8 cellular contexts compared by ENCODE assay signal in the genomic region with DNA sequence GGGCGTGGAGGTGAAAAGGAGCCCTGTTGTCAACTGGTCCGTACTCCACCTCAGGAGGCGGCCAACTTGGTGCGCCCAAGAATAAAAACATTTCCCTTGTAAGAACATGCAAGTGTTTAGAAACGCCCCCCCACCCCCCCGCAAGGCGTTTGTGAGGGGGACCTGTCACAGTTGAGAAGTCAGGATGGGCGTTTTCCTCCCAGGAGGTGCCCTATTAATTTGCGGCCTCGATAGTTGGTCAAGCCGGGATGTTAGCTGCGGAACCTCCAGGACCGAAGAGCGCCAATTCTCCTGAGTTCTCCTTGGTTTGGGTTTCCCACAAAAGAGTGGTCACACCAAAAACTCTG. TPM values are rescaled to one million over a fixed set of nuclear protein-coding genes. Genes with fewer than 3 reads are reported as not detected.
DNase-seq lines count a peak whose midpoint lies in the region; ATAC-seq, FAIRE-seq and TF ChIP-seq lines count a peak whose summit lies in the region.

No MANE protein-coding gene starts in this region.

- H2AFZ ChIP-seq in SU-DHL-6 (ENCODE audit: low read depth, low read length, severe bottlenecking) (peak overlapping the region; percentile 86), K562 (ENCODE audit: low read depth, low read length) (peak overlapping the region; percentile 94)

- peaks cover 3 to 6% of the 10 kb centered on the region in 2 experiments; a peak in 3 of 5 replicates for H3K4me1 ChIP-seq in K562 (replicated peaks in 1 of 2; ENCODE audit: control insufficient read depth in 2 of 2, insufficient read depth in 2 of 2, low read length in 2 of 2)

- no peak for TF ChIP-seq POLR2A in K562 (conservative IDR thresholded peaks at IDR 0.05)

- TF ChIP-seq RAD21 in K562 (CRISPR knock-in tag; conservative IDR thresholded peaks at IDR 0.05 in 1 of 2, IDR thresholded peaks at IDR 0.05 in 1 of 2), result no peak

- 0% methylated on average over 13 of the region's 14 CpGs for whole genome bisulfite sequencing in K562 (ENCODE audit: insufficient coverage, low coverage, missing lambda C conversion rate)

- TF ChIP-seq CTCF in SU-DHL-6 (IDR thresholded peaks at IDR 0.05; ENCODE audit: insufficient read depth, low read length, poor library complexity, severe bottlenecking) (no peak), K562 (IDR thresholded peaks at IDR 0.05 in 2 of 3, conservative IDR thresholded peaks at IDR 0.05 in 1 of 3; ENCODE audit: insufficient read depth in 2 of 3, low read depth in 1 of 3, low read length in 3 of 3) (no peak)

- H3K27me3 ChIP-seq in SU-DHL-6 (ENCODE audit: low read length) (no peaks in the 10 kb centered on the region), K562 (ENCODE audit: control insufficient read depth in 2 of 2, insufficient read depth in 2 of 2, low read length in 2 of 2) (no peaks in the 10 kb centered on the region)

- FAIRE-seq in K562 (lab: Jason Lieb, UNC), result no peak

- H3F3A ChIP-seq in SU-DHL-6 (ENCODE audit: insufficient read depth), result peaks cover 8% of the 10 kb centered on the region

- ATAC-seq in HG02678 (IDR thresholded peaks at IDR 0.05; ENCODE audit: unreplicated experiment) (peak; percentile 2), K562 (peak; percentile 21), left lobe of liver (peak; percentile 1)

- CTCF ChIA-PET in K562 (lab: Yijun Ruan, JAX; ENCODE audit: low intra/inter-chr PET ratio), result no interaction called here

- H4K20me1 ChIP-seq in SU-DHL-6 (ENCODE audit: low read depth, low read length) (no peaks in the 10 kb centered on the region), K562 (replicated peaks; ENCODE audit: control insufficient read depth, insufficient read depth, low read length) (no peaks in the 10 kb centered on the region)

- peaks cover 32% of the 10 kb centered on the region for H3K79me2 ChIP-seq in SU-DHL-6 (ENCODE audit: insufficient read depth, low read length)
- H3K79me2 ChIP-seq in K562 (ENCODE audit: control insufficient read depth, insufficient read depth, low read length), result peaks cover 46% of the 10 kb centered on the region

- intact Hi-C loops in K562 (cut with micrococcal nuclease), result loop anchor here (2.0 to 5.0 kb wide), 2 partner anchors 47 to 88 kb away; no protein-coding TSS in a partner anchor

- in situ Hi-C loops in K562 (cut with MboI), result no loop called here

- DNase-seq in K562 (ENCODE audit: extremely low read depth in 1 of 4, low spot score in 3 of 4) (peak; percentile 23 to 66 (median 46)), left lobe of liver (ENCODE audit: low spot score) (no peak), EL (no peak), kidney tubule cell (ENCODE audit: low spot score) (no peak)
- peak; percentile 29 for DNase-seq in stimulated activated CD8-positive, alpha-beta memory T cell treated with anti-CD3 and anti-CD28 coated beads, Interleukin-15, amount 100 ng/mL, for 24 hours (ENCODE audit: low read depth)

- H3K9me2 ChIP-seq in SU-DHL-6 (replicated peaks; ENCODE audit: insufficient read depth, low read length), result no peaks in the 10 kb centered on the region

- BruUV-seq in K562 (replicated peaks; lab: Mats Ljungman, UMichigan), result TSS peak; percentile 69

- no peak for TF ChIP-seq EP300 in K562 (IDR thresholded peaks at IDR 0.05; ENCODE audit: low read length)

- POLR2A ChIA-PET in K562 (lab: Yijun Ruan, JAX), result interaction anchor here (1.0 to 7.6 kb wide), 3 partner anchors 15 to 37 kb away, joined by 3 to 123 read pairs (median 3); partner anchors contain the start of gene HMGB2

- H3K27ac ChIP-seq in SU-DHL-6 (ENCODE audit: low read depth, low read length), result peak overlapping the region; percentile 94
- peak overlapping the region; percentile 94 for H3K27ac ChIP-seq in K562 (ENCODE audit: extremely low read depth, low read depth, low read length)

- H3K4me2 ChIP-seq in SU-DHL-6 (ENCODE audit: low read depth, low read length, poor library complexity, severe bottlenecking) (peak overlapping the region; percentile 84), K562 (ENCODE audit: insufficient read depth, low read length) (peak overlapping the region; percentile 94)

- H3K9me1 ChIP-seq in K562 (ENCODE audit: control insufficient read depth, insufficient read depth, low read length), result no peaks in the 10 kb centered on the region

- H3K9ac ChIP-seq in SU-DHL-6 (ENCODE audit: low read length) (peak overlapping the region; percentile 74), K562 (ENCODE audit: insufficient read depth in 1 of 2, low read depth in 2 of 2, low read length in 2 of 2) (peak overlapping the region; percentile 92 to 96)

- H3K9me3 ChIP-seq in SU-DHL-6 (ENCODE audit: insufficient read depth, low read length) (no peaks in the 10 kb centered on the region), K562 (replicated peaks; ENCODE audit: control insufficient read depth, insufficient read depth, low read depth, low read length) (no peaks in the 10 kb centered on the region)

- H3K4me3 ChIP-seq in GM08714 (ENCODE audit: low read length), result peak overlapping the region; percentile 98
- H3K4me3 ChIP-seq in SU-DHL-6 (ENCODE audit: insufficient read depth, low read length, poor library complexity, severe bottlenecking), result peak overlapping the region; percentile 90
- H3K4me3 ChIP-seq in K562, result peak overlapping the region; percentile 81

- H3K36me3 ChIP-seq in SU-DHL-6 (ENCODE audit: low read length), result peaks cover 10% of the 10 kb centered on the region
- H3K36me3 ChIP-seq in K562 (ENCODE audit: control insufficient read depth, insufficient read depth, low read length), result peaks cover 13% of the 10 kb centered on the region

TF ChIP-seq in K562, 482 proteins besides CTCF, POLR2A, EP300 and RAD21 (continues in another document):
- TF ChIP-seq MAFK (IDR thresholded peaks at IDR 0.05; ENCODE audit: low read length), result no peak

RNA-seq across cellular contexts. Expression of gene SAP30, which starts 0.7 kb away (rescaled TPM):
- 4.1 and 6.4 TPM in 2 replicates for total RNA-seq in K562 (2011; cell fraction: chromatin; rRNA removed; ENCODE audit: low replicate concordance)
- 7.8 and 9.5 TPM in 2 replicates for total RNA-seq in K562 (2011; cell fraction: nucleolus; rRNA removed)
- total RNA-seq in K562 (2011; cell fraction: nucleoplasm; rRNA removed), result 3.2 and 6.7 TPM in 2 replicates
- 47.6 and 50.3 TPM in 2 replicates for total RNA-seq in K562 (2014; rRNA removed)
- 31.8 and 32.7 TPM in 2 replicates for total RNA-seq in K562 (2014; rRNA removed; fragmentation: Illumina TruSeq; extraction: Trizol)
- 43.9 and 51.1 TPM in 2 replicates for total RNA-seq in K562 (2015; rRNA removed; fragmentation: Illumina TruSeq; extraction: Trizol)
- total RNA-seq in K562 (2021), result 28.5 and 32.6 TPM in 2 replicates
- polyA plus RNA-seq in K562 (2011; rRNA removed), result 29.8 and 42.8 TPM in 2 replicates
- polyA plus RNA-seq in K562 (2011; cell fraction: cytosol; rRNA removed), result 11.3 and 11.5 TPM in 2 replicates
- 8.1 and 9.0 TPM in 2 replicates for polyA plus RNA-seq in K562 (2011; cell fraction: nucleus; rRNA removed)
- polyA plus RNA-seq in K562 (2012), result 26.8 and 53.4 TPM in 2 replicates
- 26.1 and 31.2 TPM in 2 replicates for polyA plus RNA-seq in K562 (2014; fragmentation: Illumina TruSeq; extraction: Trizol)
- 1 to 10 TPM; 5.9 to 6.9 TPM for polyA plus RNA-seq in K562 (2014; fragmentation: Nextera tagmentation; extraction: Ambion mirVana)
- 41.4 and 43.2 TPM in 2 replicates for polyA plus RNA-seq in K562 (2014; rRNA removed)
- polyA minus RNA-seq in K562 (2011; rRNA and poly(A)+ RNA removed), result 13.2 and 14.1 TPM in 2 replicates
- polyA minus RNA-seq in K562 (2011; cell fraction: cytosol; rRNA and poly(A)+ RNA removed), result 7.4 and 10.6 TPM in 2 replicates
- 6.9 and 11.6 TPM in 2 replicates for polyA minus RNA-seq in K562 (2011; cell fraction: nucleus; rRNA and poly(A)+ RNA removed)
- total RNA-seq in left lobe of liver, result 3.8 TPM

RNA-seq across cellular contexts. Expression of gene SCRG1, which starts 28.8 kb away (rescaled TPM):
- not detected in 2 replicates for total RNA-seq in K562 (2011; cell fraction: chromatin; rRNA removed; ENCODE audit: low replicate concordance)
- not detected in 2 replicates for total RNA-seq in K562 (2011; cell fraction: nucleolus; rRNA removed)
- total RNA-seq in K562 (2011; cell fraction: nucleoplasm; rRNA removed), result not detected in 2 replicates
- not detected in 2 replicates for total RNA-seq in K562 (2014; rRNA removed)
- total RNA-seq in K562 (2014; rRNA removed; fragmentation: Illumina TruSeq; extraction: Trizol), result not detected in 2 replicates
- total RNA-seq in K562 (2015; rRNA removed; fragmentation: Illumina TruSeq; extraction: Trizol), result not detected in 2 replicates
- total RNA-seq in K562 (2021), result not detected in 2 replicates
- polyA plus RNA-seq in K562 (2011; rRNA removed), result not detected in 2 replicates
- not detected in 2 replicates for polyA plus RNA-seq in K562 (2011; cell fraction: cytosol; rRNA removed)
- not detected in 2 replicates for polyA plus RNA-seq in K562 (2011; cell fraction: nucleus; rRNA removed)
- polyA plus RNA-seq in K562 (2012), result 0.03 and 0.04 TPM in 2 replicates
- not detected in 2 replicates for polyA plus RNA-seq in K562 (2014; fragmentation: Illumina TruSeq; extraction: Trizol)
- under 1 TPM; 0.01 TPM for polyA plus RNA-seq in K562 (2014; fragmentation: Nextera tagmentation; extraction: Ambion mirVana)
- not detected in 2 replicates for polyA plus RNA-seq in K562 (2014; rRNA removed)
- polyA minus RNA-seq in K562 (2011; rRNA and poly(A)+ RNA removed), result not detected in 2 replicates
- polyA minus RNA-seq in K562 (2011; cell fraction: cytosol; rRNA and poly(A)+ RNA removed), result not detected in 2 replicates
- polyA minus RNA-seq in K562 (2011; cell fraction: nucleus; rRNA and poly(A)+ RNA removed), result not detected in 2 replicates
- not detected for total RNA-seq in left lobe of liver

RNA-seq across cellular contexts. Expression of gene HMGB2, which starts 35.9 kb away (rescaled TPM):
- 56.7 and 220 TPM in 2 replicates for total RNA-seq in K562 (2011; cell fraction: chromatin; rRNA removed; ENCODE audit: low replicate concordance)
- total RNA-seq in K562 (2011; cell fraction: nucleolus; rRNA removed), result 58.0 and 74.9 TPM in 2 replicates
- total RNA-seq in K562 (2011; cell fraction: nucleoplasm; rRNA removed), result 99.8 and 119 TPM in 2 replicates
- total RNA-seq in K562 (2014; rRNA removed) (443 and 555 TPM in 2 replicates), K562 (2014; rRNA removed; fragmentation: Illumina TruSeq; extraction: Trizol) (683 and 814 TPM in 2 replicates), K562 (2015; rRNA removed; fragmentation: Illumina TruSeq; extraction: Trizol) (521 and 540 TPM in 2 replicates), K562 (2021) (283 and 309 TPM in 2 replicates), left lobe of liver (4.8 TPM)
- polyA plus RNA-seq in K562 (2011; rRNA removed) (436 and 626 TPM in 2 replicates), K562 (2014; fragmentation: Illumina TruSeq; extraction: Trizol) (656 and 724 TPM in 2 replicates), K562 (2014; fragmentation: Nextera tagmentation; extraction: Ambion mirVana) (100 to 1,000 TPM; 596 to 814 TPM), K562 (2014; rRNA removed) (678 and 822 TPM in 2 replicates)
- polyA plus RNA-seq in K562 (2011; cell fraction: cytosol; rRNA removed), result 63.6 and 149 TPM in 2 replicates
- 85.9 and 178 TPM in 2 replicates for polyA plus RNA-seq in K562 (2011; cell fraction: nucleus; rRNA removed)
- polyA plus RNA-seq in K562 (2012), result 459 and 564 TPM in 2 replicates
- 292 and 352 TPM in 2 replicates for polyA minus RNA-seq in K562 (2011; rRNA and poly(A)+ RNA removed)
- 101 and 105 TPM in 2 replicates for polyA minus RNA-seq in K562 (2011; cell fraction: cytosol; rRNA and poly(A)+ RNA removed)
- polyA minus RNA-seq in K562 (2011; cell fraction: nucleus; rRNA and poly(A)+ RNA removed), result 42.4 and 123 TPM in 2 replicates

Comparison
In these comparisons a context has a peak if more than half of its experiments do, and no peak if none do; other contexts are left out.
1. DNase-seq: peak in K562 (4 of 4) and stimulated activated CD8-positive, alpha-beta memory T cell treated with anti-CD3 and anti-CD28 coated beads, Interleukin-15, amount 100 ng/mL, for 24 hours (single experiment); none in left lobe of liver (single experiment), EL (single experiment) and kidney tubule cell (single experiment).
2. Peak in every context shown above with its lines, with median percentiles within 50 percentile points of each other: H3K4me3 ChIP-seq and ATAC-seq.